In genomic region chr18:75492897-75493296, GRCh38 we compare ENCODE assay signal across 33 cellular contexts.
"Had no signal": no experiment of that assay in that cellular context is flagged by ENCODE, and none has a peak within 500 bp of the region (broad histone marks: within the 10 kb centered on the region; RNA-seq: fewer than 3 reads in every experiment).

No MANE protein-coding gene starts in this region.

- ATAC-seq: activated naive CD4-positive, alpha-beta T cell treated with anti-CD3 and anti-CD28 coated beads, Interleukin-2, amount 50 U/mL, for 72 hours; body of pancreas; Right ventricle myocardium inferior; SK-N-SH treated with all-trans-retinoic acid at 6 μM for 48 hours had no signal

- H3K4me1 ChIP-seq: body of pancreas had no signal

- H3K27me3 ChIP-seq: body of pancreas, breast epithelium had no signal

- FAIRE-seq: RCC 7860 had no signal

- H3K4me1 Mint-ChIP-seq: activated B cell treated with CpG ODN at 0.5 μM for 24 hours; activated CD4-positive, alpha-beta memory T cell treated with anti-CD3 and anti-CD28 coated beads, Interleukin-2, amount 10 ng/mL, durations not matched to agents 7 days and 5 days had no signal

- H2AFZ ChIP-seq: PC-9 had no signal

- DNase-seq: activated B cell treated with CpG ODN at 0.5 μM for 24 hours; activated CD4-positive, alpha-beta memory T cell treated with anti-CD3 and anti-CD28 coated beads, Interleukin-2, amount 10 ng/mL, durations not matched to agents 7 days and 5 days; activated CD4-positive, alpha-beta T cell treated with anti-CD3 and anti-CD28 coated beads for 48 hours; activated CD4-positive, CD25-positive, alpha-beta regulatory T cell treated with anti-CD3 and anti-CD28 coated beads, Interleukin-2, amount 50 U/mL, for 72 hours; activated gamma-delta T cell; activated naive CD4-positive, alpha-beta T cell treated with Interleukin-2 at 50 U/mL for 16 hours; activated T-cell treated with anti-CD3 and anti-CD28 coated beads, Interleukin-2, amount 50 U/mL, for 24 hours; anterior cingulate cortex; body of pancreas; NCI-H1092 treated with DMSO at 0.1 percent for 48 hours; NCI-H146; NCI-H187; NCI-H2029 treated with DMSO at 0.1 percent for 48 hours; NCI-H2107; NCI-H2171; NCI-H510A; NCI-H526; NCI-H748 treated with DMSO at 0.1 percent for 48 hours; NK-92 treated with Interleukin-12 subunit alpha and Interleukin-12 subunit beta, amount 100 ng/mL, for 24 hours; PC-9; SIG-M5; SW 1271; T-helper 1 cell; T-helper 2 cell; T-helper 9 cell had no signal

- H3K4me2 ChIP-seq: PC-9 had no signal

- H3K9me3 ChIP-seq: body of pancreas, breast epithelium had no signal

- H3K27ac ChIP-seq: body of pancreas, breast epithelium, PC-9, RWPE1, VCaP had no signal

- H3K36me3 ChIP-seq: breast epithelium had no signal

- H3K9me3 Mint-ChIP-seq: activated B cell treated with CpG ODN at 0.5 μM for 24 hours; activated CD4-positive, alpha-beta memory T cell treated with anti-CD3 and anti-CD28 coated beads, Interleukin-2, amount 10 ng/mL, durations not matched to agents 7 days and 5 days; activated naive CD4-positive, alpha-beta T cell treated with anti-CD3 and anti-CD28 coated beads, Interleukin-2, amount 50 U/mL, for 72 hours; activated T-cell treated with anti-CD3 and anti-CD28 coated beads, Interleukin-2, amount 50 U/mL, for 24 hours; activated T-helper 2 cell treated with anti-CD3 and anti-CD28 coated beads, Interferon-gamma antibody, Interleukin-2, Interleukin-4, amounts not matched to agents 10 μg/mL and 5 μg/mL and 100 μg/mL, durations not matched to agents 14 hours and 24 hours and 36 hours had no signal

- H3K36me3 Mint-ChIP-seq: activated naive CD4-positive, alpha-beta T cell treated with anti-CD3 and anti-CD28 coated beads, Interleukin-2, amount 50 U/mL, for 72 hours had no signal

- H3K27ac Mint-ChIP-seq: activated B cell treated with CpG ODN at 0.5 μM for 24 hours; activated CD4-positive, alpha-beta memory T cell treated with anti-CD3 and anti-CD28 coated beads, Interleukin-2, amount 10 ng/mL, durations not matched to agents 7 days and 5 days; activated naive CD4-positive, alpha-beta T cell treated with anti-CD3 and anti-CD28 coated beads, Interleukin-2, amount 50 U/mL, for 72 hours; activated T-cell treated with anti-CD3 and anti-CD28 coated beads, Interleukin-2, amount 50 U/mL, for 24 hours; activated T-helper 2 cell treated with anti-CD3 and anti-CD28 coated beads, Interferon-gamma antibody, Interleukin-2, Interleukin-4, amounts not matched to agents 10 μg/mL and 5 μg/mL and 100 μg/mL, durations not matched to agents 14 hours and 24 hours and 36 hours had no signal

- H3K4me3 Mint-ChIP-seq: activated B cell treated with CpG ODN at 0.5 μM for 24 hours; activated CD4-positive, alpha-beta memory T cell treated with anti-CD3 and anti-CD28 coated beads, Interleukin-2, amount 10 ng/mL, durations not matched to agents 7 days and 5 days; activated T-cell treated with anti-CD3 and anti-CD28 coated beads, Interleukin-2, amount 50 U/mL, for 24 hours had no signal

- H3K4me3 ChIP-seq: body of pancreas, breast epithelium, PC-9 had no signal
